20 cellular contexts compared by ENCODE assay signal in the genomic region with DNA sequence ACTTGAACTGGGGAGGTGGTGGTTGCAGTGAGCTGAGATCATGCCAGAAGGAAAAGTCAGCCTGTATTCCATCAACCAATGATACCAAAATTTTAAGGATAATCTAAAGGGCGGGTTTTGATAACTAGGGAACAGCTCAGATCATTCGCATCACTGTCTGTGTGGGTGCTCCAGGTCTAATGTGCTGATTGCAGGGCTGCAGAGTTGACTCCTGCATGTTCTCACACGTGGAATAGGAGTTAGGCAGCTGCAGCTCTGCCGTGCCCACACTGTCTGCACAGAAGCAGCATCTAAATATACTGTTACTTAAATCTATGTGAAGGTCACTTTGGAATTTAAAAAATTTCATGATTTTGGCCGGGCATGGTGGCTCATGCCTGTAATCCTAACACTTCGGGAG.
"Had no signal": no experiment of that assay in that cellular context is flagged by ENCODE, and none has a peak within 500 bp of the region (broad histone marks: within the 10 kb centered on the region; RNA-seq: fewer than 3 reads in every experiment).

No MANE protein-coding gene starts in this region.

- DNase-seq: stimulated activated CD4-positive, alpha-beta T cell treated with anti-CD3 and anti-CD28 coated beads, Interleukin-2, amount 100 ng/mL, for 48 hours; stimulated activated CD4-positive, alpha-beta T cell treated with anti-CD3 and anti-CD28 coated beads, Interleukin-4, amount 100 ng/mL, for 1 hour; stimulated activated CD4-positive, alpha-beta T cell treated with anti-CD3 and anti-CD28 coated beads, Interleukin-4, amount 100 ng/mL, for 24 hours; stimulated activated CD4-positive, alpha-beta T cell treated with anti-CD3 and anti-CD28 coated beads, Interleukin-4, amount 100 ng/mL, for 4 hours; stimulated activated CD8-positive, alpha-beta memory T cell treated with anti-CD3 and anti-CD28 coated beads, Interleukin-4, amount 100 ng/mL, for 48 hours; stimulated activated naive B cell treated with anti-CD40 and anti-IgM and Interleukin-4, amounts not matched to agents 10 μg/mL and 1 μg/mL and 100 μg/mL, for 72 hours; stimulated activated naive CD4-positive, alpha-beta T cell; stimulated activated naive CD4-positive, alpha-beta T cell treated with Interleukin-2 at 50 U/mL for 16 hours; stimulated activated naive CD8-positive, alpha-beta T cell treated with anti-CD3 and anti-CD28 coated beads, Interleukin-15, amount 100 ng/mL, for 72 hours; stimulated activated naive CD8-positive, alpha-beta T cell treated with anti-CD3 and anti-CD28 coated beads, Interleukin-15, Interleukin-2, amounts not matched to agents 100 U/mL and 50 U/mL, for 24 hours; stomach; substantia nigra; testis; thyroid gland; tibial artery; transverse colon; trophoblast cell; upper lobe of left lung; upper lobe of right lung; uterus had no signal
